8 cellular contexts compared by ENCODE assay signal in genomic region chr1:17441265-17441992, GRCh38. TPM values are rescaled to one million over a fixed set of nuclear protein-coding genes. Genes with fewer than 3 reads are reported as not detected.
DNase-seq lines count a peak whose midpoint lies in the region; ATAC-seq and TF ChIP-seq lines count a peak whose summit lies in the region.

No MANE protein-coding gene starts in this region.

- DNase-seq in DMS79 (lab: John Stamatoyannopoulos, UW) (peak; percentile 59), mesothelial cell of epicardium (ENCODE audit: low spot score in 2 of 2, unreplicated experiment in 2 of 2) (no peak), occipital lobe (lab: John Stamatoyannopoulos, UW) (no peak), cerebellum (ENCODE audit: low spot score) (no peak)
- DNase-seq in activated naive CD4-positive, alpha-beta T cell treated with anti-CD3 and anti-CD28 coated beads, Interleukin-2, amount 50 U/mL, for 72 hours (ENCODE audit: low spot score in 2 of 2), result no peak
- no peak for DNase-seq in stimulated activated CD4-positive, alpha-beta T cell treated with anti-CD3 and anti-CD28 coated beads, Interleukin-15, amount 100 ng/mL, for 24 hours

- H3K4me3 Mint-ChIP-seq in IgD-negative memory B cell (peak overlapping the region in 1 of 4 donors; percentile 100), mesothelial cell of epicardium (peak overlapping the region; percentile 8)

- peaks cover 1% of the 10 kb centered on the region for H3K27me3 Mint-ChIP-seq in IgD-negative memory B cell
- peaks cover 6% of the 10 kb centered on the region for H3K27me3 Mint-ChIP-seq in mesothelial cell of epicardium (ENCODE audit: low read depth)

- ATAC-seq in activated naive CD4-positive, alpha-beta T cell treated with anti-CD3 and anti-CD28 coated beads, Interleukin-2, amount 50 U/mL, for 72 hours, result no peak
- no peak for ATAC-seq in HG03521 (IDR thresholded peaks at IDR 0.05; ENCODE audit: unreplicated experiment)

- H3K27ac Mint-ChIP-seq in IgD-negative memory B cell (peak overlapping the region in 2 of 3 donors; percentile 18 to 100), mesothelial cell of epicardium (peak overlapping the region; percentile 58)
- peak overlapping the region; percentile 54 to 97 for H3K27ac Mint-ChIP-seq in activated naive CD4-positive, alpha-beta T cell treated with anti-CD3 and anti-CD28 coated beads, Interleukin-2, amount 50 U/mL, for 72 hours

- H3K4me1 Mint-ChIP-seq in IgD-negative memory B cell, result peaks cover 9 to 20% (median 10%) of the 10 kb centered on the region in 3 donors
- peaks cover 34% of the 10 kb centered on the region for H3K4me1 Mint-ChIP-seq in mesothelial cell of epicardium

- TF ChIP-seq CTCF in mesothelial cell of epicardium (IDR thresholded peaks at IDR 0.05; ENCODE audit: unreplicated experiment), result no peak

- H3K36me3 Mint-ChIP-seq in IgD-negative memory B cell (no peaks in the 10 kb centered on the region), mesothelial cell of epicardium (no peaks in the 10 kb centered on the region)
- H3K36me3 Mint-ChIP-seq in activated naive CD4-positive, alpha-beta T cell treated with anti-CD3 and anti-CD28 coated beads, Interleukin-2, amount 50 U/mL, for 72 hours, result peaks cover 20 to 25% of the 10 kb centered on the region in 2 donors

- no peaks in the 10 kb centered on the region for H3K9me3 Mint-ChIP-seq in IgD-negative memory B cell
- no peaks in the 10 kb centered on the region for H3K9me3 Mint-ChIP-seq in activated naive CD4-positive, alpha-beta T cell treated with anti-CD3 and anti-CD28 coated beads, Interleukin-2, amount 50 U/mL, for 72 hours
- no peaks in the 10 kb centered on the region for H3K9me3 Mint-ChIP-seq in mesothelial cell of epicardium

RNA-seq across cellular contexts. Expression of gene RCC2, which starts 2.0 kb away (rescaled TPM):
- 16.3 TPM for polyA plus RNA-seq in IgD-negative memory B cell
- 100 to 1,000 TPM; 113 to 132 TPM for total RNA-seq in activated naive CD4-positive, alpha-beta T cell treated with anti-CD3 and anti-CD28 coated beads, Interleukin-2, amount 50 U/mL, for 72 hours
- total RNA-seq in mesothelial cell of epicardium (155 to 164 TPM (median 159 TPM) in 3 replicates), occipital lobe (26.8 TPM), cerebellum (28.7 TPM)
